15 cellular contexts compared by ENCODE assay signal in the genomic region with DNA sequence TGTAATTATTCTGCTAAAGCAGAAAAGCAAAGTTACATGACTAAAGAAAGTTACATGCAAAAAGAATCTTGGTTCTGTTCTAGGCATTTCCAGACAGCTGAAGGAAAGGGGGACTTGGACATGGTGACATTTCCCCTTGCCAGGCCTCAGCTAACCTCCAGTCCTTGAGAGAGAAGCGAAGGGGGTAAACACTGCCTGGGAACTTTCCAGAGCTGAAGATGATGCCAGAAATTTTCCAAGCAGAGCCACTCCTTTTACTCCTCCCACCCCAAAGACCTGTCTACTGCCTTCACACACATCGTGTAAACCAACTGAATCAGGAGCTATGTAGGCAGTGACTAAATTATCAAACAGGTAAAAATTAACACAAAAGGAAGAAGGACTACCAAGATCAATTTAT.
"Had no signal": no experiment of that assay in that cellular context is flagged by ENCODE, and none has a peak within 500 bp of the region (broad histone marks: within the 10 kb centered on the region; RNA-seq: fewer than 3 reads in every experiment).

No MANE protein-coding gene starts in this region.

- H3K9me3 ChIP-seq: suprapubic skin had no signal

- H3K27ac Mint-ChIP-seq: activated CD4-positive, alpha-beta memory T cell treated with anti-CD3 and anti-CD28 coated beads for 36 hours; activated naive CD8-positive, alpha-beta T cell; immature natural killer cell; T-helper 2 cell treated with Interferon-gamma antibody and Interleukin-4, amounts not matched to agents 5 μg/mL and 100 μg/mL, for 36 hours had no signal

- H3K27me3 Mint-ChIP-seq: activated naive CD8-positive, alpha-beta T cell; progenitor cell of endocrine pancreas had no signal

- H3K9me3 Mint-ChIP-seq: activated CD4-positive, alpha-beta memory T cell treated with anti-CD3 and anti-CD28 coated beads for 36 hours; activated T-cell treated with anti-CD3 and anti-CD28 coated beads, Interleukin-2, amount 50 U/mL, for 4 hours; immature natural killer cell; naive thymus-derived CD4-positive, alpha-beta T cell; T-helper 2 cell treated with Interferon-gamma antibody and Interleukin-4, amounts not matched to agents 5 μg/mL and 100 μg/mL, for 36 hours had no signal

- H3K4me3 Mint-ChIP-seq: activated CD4-positive, alpha-beta memory T cell treated with anti-CD3 and anti-CD28 coated beads for 36 hours; activated naive CD8-positive, alpha-beta T cell; activated T-cell treated with anti-CD3 and anti-CD28 coated beads, Interleukin-2, amount 50 U/mL, for 4 hours; immature natural killer cell; naive thymus-derived CD4-positive, alpha-beta T cell; T-helper 2 cell treated with Interferon-gamma antibody and Interleukin-4, amounts not matched to agents 5 μg/mL and 100 μg/mL, for 36 hours had no signal

- ATAC-seq: activated T-cell treated with anti-CD3 and anti-CD28 coated beads, Interleukin-2, amount 50 U/mL, for 4 hours; esophagus mucosa; naive thymus-derived CD4-positive, alpha-beta T cell; sciatic nerve had no signal

- H3K27ac ChIP-seq: brain microvascular endothelial cell, dorsolateral prefrontal cortex, suprapubic skin had no signal

- H3K27me3 ChIP-seq: brain microvascular endothelial cell had no signal

- DNase-seq: activated CD4-positive, alpha-beta memory T cell treated with anti-CD3 and anti-CD28 coated beads for 36 hours; activated gamma-delta T cell; activated T-cell treated with anti-CD3 and anti-CD28 coated beads, Interleukin-2, amount 50 U/mL, for 4 hours; brain microvascular endothelial cell; dorsolateral prefrontal cortex; immature natural killer cell; naive thymus-derived CD4-positive, alpha-beta T cell; stimulated activated CD4-positive, alpha-beta T cell treated with anti-CD3 and anti-CD28 coated beads, Interleukin-12 subunit alpha, Interleukin-12 subunit beta, amount 100 ng/mL, for 4 hours; stimulated activated naive CD4-positive, alpha-beta T cell treated with Interleukin-2 at 50 U/mL for 16 hours had no signal

- H3K36me3 Mint-ChIP-seq: activated naive CD8-positive, alpha-beta T cell; immature natural killer cell had no signal

- H3K4me3 ChIP-seq: dorsolateral prefrontal cortex, suprapubic skin had no signal
